Comparison of ENCODE assay signal across 8 cellular contexts in the genomic region with DNA sequence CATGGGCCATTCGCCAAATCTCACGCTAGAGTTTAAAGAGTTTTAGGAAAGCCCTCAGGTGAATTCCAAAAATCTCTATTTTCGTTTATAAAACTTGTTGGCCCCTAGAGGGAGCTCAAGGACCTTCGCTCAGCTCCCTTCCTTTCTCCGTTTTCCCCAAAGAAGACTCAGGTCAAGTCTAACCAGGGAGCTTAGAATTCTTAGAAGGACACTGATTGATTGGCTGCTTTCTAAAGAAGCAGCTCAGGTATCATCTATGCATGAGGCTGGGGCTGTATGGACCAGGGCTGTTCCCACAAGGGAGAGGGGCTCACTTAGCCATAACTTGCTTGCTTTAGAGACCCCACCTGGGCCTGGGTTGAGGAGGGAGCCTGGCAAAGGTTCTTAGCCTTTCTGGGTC. TPM values are rescaled to one million over a fixed set of nuclear protein-coding genes. Genes with fewer than 3 reads are reported as not detected.
DNase-seq lines count a peak whose midpoint lies in the region; ATAC-seq, FAIRE-seq and TF ChIP-seq lines count a peak whose summit lies in the region.

No MANE protein-coding gene starts in this region.

- H3K4ac ChIP-seq in H1 (replicated peaks; ENCODE audit: insufficient read length, low read depth, low read length) = no peak overlapping the region

- CTCF ChIA-PET in PC-9 (lab: Charles Lee) (interaction anchor here (0.6 to 1.1 kb wide), 8 partner anchors 32 to 626 kb away, joined by 3 to 10 read pairs (median 4); no protein-coding TSS in a partner anchor), H1 (lab: Charles Lee; ENCODE audit: partially characterized antibody) (interaction anchor here (0.8 to 9.3 kb wide), 41 partner anchors 8 to 362 kb away, joined by 3 to 142 read pairs (median 4); partner anchors contain the start of gene DZIP1)

- H2AK5ac ChIP-seq in H1 (ENCODE audit: low read depth, low read length) = no peak overlapping the region

- no peak overlapping the region for H3K9ac ChIP-seq in H1 (replicated peaks in 1 of 4; ENCODE audit: extremely low read depth in 1 of 4, low read depth in 3 of 4, low read length in 3 of 4)

- no peaks in the 10 kb centered on the region for H4K20me1 ChIP-seq in PC-9 (ENCODE audit: insufficient read depth)
- no peaks in the 10 kb centered on the region for H4K20me1 ChIP-seq in H1 (replicated peaks in 1 of 2; ENCODE audit: control insufficient read depth in 1 of 2, insufficient read depth in 2 of 2, low read length in 2 of 2)

- POLR2A ChIA-PET in PC-9 (lab: Charles Lee; ENCODE audit: unreplicated experiment) = no interaction called here
- POLR2A ChIA-PET in H1 (lab: Charles Lee; ENCODE audit: partially characterized antibody) = interaction anchor here (0.6 to 1.3 kb wide), 4 partner anchors 9 to 53 kb away, joined by 3 to 4 read pairs (median 4); partner anchors contain the start of genes DNAJC3 and DZIP1

- no peaks in the 10 kb centered on the region for H3F3A ChIP-seq in PC-9 (ENCODE audit: insufficient read depth, low read depth)

- no peaks in the 10 kb centered on the region for H3K79me1 ChIP-seq in H1 (ENCODE audit: low read depth, low read length)

- TF ChIP-seq POLR2A in H1 (IDR thresholded peaks at IDR 0.05; ENCODE audit: control extremely low read depth in 1 of 2, low read depth in 2 of 2, low read length in 2 of 2) = no peak

- TF ChIP-seq CTCF in AG10803 (conservative IDR thresholded peaks at IDR 0.05; ENCODE audit: low read length) = peak; percentile 83
- peak; percentile 62 for TF ChIP-seq CTCF in GM10266 (IDR thresholded peaks at IDR 0.05; ENCODE audit: control insufficient read depth, insufficient read depth, low read depth, missing control alignments)
- peak; percentile 87 for TF ChIP-seq CTCF in PC-9 (conservative IDR thresholded peaks at IDR 0.05)
- TF ChIP-seq CTCF in H1 (IDR thresholded peaks at IDR 0.05; ENCODE audit: control extremely low read depth in 1 of 3, insufficient read depth in 1 of 3, low read depth in 1 of 3, low read length in 3 of 3) = peak in 2 of 3 experiments; percentile 58 to 80; a peak in 3 of 4 replicates
- peak; percentile 29 for TF ChIP-seq CTCF in mucosa of descending colon (IDR thresholded peaks at IDR 0.05)

- H2BK15ac ChIP-seq in H1 (ENCODE audit: low read length) = no peak overlapping the region

- no peaks in the 10 kb centered on the region for H3K27me3 ChIP-seq in PC-9 (ENCODE audit: insufficient read depth, low read depth)
- H3K27me3 ChIP-seq in H1 (replicated peaks in 1 of 4; ENCODE audit: control insufficient read depth in 3 of 4, extremely low read depth in 1 of 4, insufficient read depth in 3 of 4, low read length in 3 of 4) = no peaks in the 10 kb centered on the region
- no peaks in the 10 kb centered on the region for H3K27me3 ChIP-seq in MG63

- no peak overlapping the region for H3K23ac ChIP-seq in H1 (ENCODE audit: insufficient read length)

- H3K36me3 ChIP-seq in PC-9 (ENCODE audit: low read depth) (no peaks in the 10 kb centered on the region), H1 (ENCODE audit: control insufficient read depth in 2 of 4, insufficient read depth in 4 of 4, low read length in 3 of 4) (peaks cover 4 to 48% (median 28%) of the 10 kb centered on the region in 4 experiments; a peak in 7 of 8 replicates), mucosa of descending colon (ENCODE audit: low read depth) (no peaks in the 10 kb centered on the region), MG63 (peaks cover 88% of the 10 kb centered on the region)

- no peak overlapping the region for H4K8ac ChIP-seq in H1 (ENCODE audit: extremely low read depth, insufficient read depth, low read length)

- H3K18ac ChIP-seq in H1 (ENCODE audit: extremely low read depth, low read length) = no peak overlapping the region

- H3K23me2 ChIP-seq in H1 (ENCODE audit: low read depth, low read length) = no peaks in the 10 kb centered on the region

- DNase-seq in AG10803 (ENCODE audit: low read depth) = peak; percentile 67
- DNase-seq in GM10266 (ENCODE audit: extremely low spot score) = peak; percentile 57
- DNase-seq in PC-9 = peak; percentile 15 to 57
- DNase-seq in H1 (ENCODE audit: low read depth in 1 of 2, low spot score in 2 of 2) = peak in 1 of 2 experiments; percentile 48
- peak in 1 of 3 donors; percentile 32 for DNase-seq in mucosa of descending colon
- no peak for DNase-seq in NCI-H1048 (lab: John Stamatoyannopoulos, UW)
- DNase-seq in MG63 = no peak

- H4K5ac ChIP-seq in H1 (ENCODE audit: insufficient read length, low read depth, low read length) = no peak overlapping the region

- H3K9me2 ChIP-seq in PC-9 (ENCODE audit: insufficient read depth) = no peaks in the 10 kb centered on the region

- no peaks in the 10 kb centered on the region for H3K4me1 ChIP-seq in PC-9 (replicated peaks; ENCODE audit: insufficient read depth)
- no peaks in the 10 kb centered on the region; a peak in 1 of 7 replicates for H3K4me1 ChIP-seq in H1 (replicated peaks in 1 of 4; ENCODE audit: control insufficient read depth in 3 of 4, insufficient read depth in 4 of 4, low read length in 3 of 4)
- peaks cover 7% of the 10 kb centered on the region for H3K4me1 ChIP-seq in mucosa of descending colon (ENCODE audit: low read depth)

- no peak overlapping the region for H2BK12ac ChIP-seq in H1 (ENCODE audit: low read depth, low read length)

- no peak overlapping the region for H4K91ac ChIP-seq in H1 (replicated peaks; ENCODE audit: insufficient read length, low read length)

- H3K4me2 ChIP-seq in PC-9 (no peak overlapping the region), H1 (ENCODE audit: insufficient read depth in 1 of 2, low read depth in 2 of 2, low read length in 2 of 2) (no peak overlapping the region)

- H3K4me3 ChIP-seq in AG10803 (ENCODE audit: low read length) (no peak overlapping the region), PC-9 (no peak overlapping the region), H1 (ENCODE audit: extremely low read depth in 1 of 4, insufficient read depth in 2 of 4, low read depth in 3 of 4, low read length in 4 of 4) (no peak overlapping the region), mucosa of descending colon (no peak overlapping the region), MG63 (no peak overlapping the region)

- 26% methylated on average over 5 of the region's 5 CpGs; no CpG with 5 or more reads in 1 of the 2 experiments for WGBS in H1 (ENCODE audit: extremely low coverage in 1 of 2, insufficient coverage in 1 of 2, insufficient read length in 1 of 2, insufficient replicate concordance in 2 of 2, low coverage in 1 of 2, low lambda C conversion rate in 2 of 2, missing lambda C conversion rate in 1 of 2), 2 experiments

- no TSS peak for BruUV-seq in PC-9 (replicated peaks; lab: Mats Ljungman, UMichigan)

- H3K27ac ChIP-seq in PC-9 = no peak overlapping the region
- no peak overlapping the region for H3K27ac ChIP-seq in H1 (ENCODE audit: low read depth, low read length)

- ATAC-seq in HG03066 (IDR thresholded peaks at IDR 0.05; ENCODE audit: low read depth, unreplicated experiment) = peak; percentile 61
- ATAC-seq in mucosa of descending colon = peak; percentile 73

- H3K79me2 ChIP-seq in PC-9 (ENCODE audit: low read depth) = no peaks in the 10 kb centered on the region
- no peaks in the 10 kb centered on the region for H3K79me2 ChIP-seq in H1 (ENCODE audit: control insufficient read depth in 1 of 2, insufficient read depth in 2 of 2, low read length in 2 of 2)

- no peak for TF ChIP-seq EP300 in H1 (IDR thresholded peaks at IDR 0.05; ENCODE audit: borderline replicate concordance in 1 of 2, low read depth in 2 of 2, low read length in 2 of 2)

- intact Hi-C loops in PC-9 (cut with micrococcal nuclease; ENCODE audit: unreplicated experiment) = loop anchor here (1.0 to 5.0 kb wide), 3 partner anchors 38 to 210 kb away; no protein-coding TSS in a partner anchor
- intact Hi-C loops in mucosa of descending colon (cut with DNase I, micrococcal nuclease) = loop anchor here (10.0 kb wide), 1 partner anchor 211 kb away; no protein-coding TSS in a partner anchor

- H2BK20ac ChIP-seq in H1 (ENCODE audit: low read length) = no peak overlapping the region

- no peak overlapping the region for H3K56ac ChIP-seq in H1 (replicated peaks; ENCODE audit: insufficient read length, low read depth, low read length)

- H2BK5ac ChIP-seq in H1 (ENCODE audit: low read depth, low read length) = no peak overlapping the region

- H2AFZ ChIP-seq in PC-9 = no peak overlapping the region
- no peak overlapping the region for H2AFZ ChIP-seq in H1 (ENCODE audit: low read length)

- no peak overlapping the region for H3K14ac ChIP-seq in H1 (ENCODE audit: insufficient read length)

- H3K9me3 ChIP-seq in PC-9 (ENCODE audit: insufficient read depth, low read depth) = no peaks in the 10 kb centered on the region
- no peaks in the 10 kb centered on the region for H3K9me3 ChIP-seq in H1 (ENCODE audit: insufficient read depth in 2 of 2, low read depth in 1 of 2, low read length in 1 of 2)
- H3K9me3 ChIP-seq in mucosa of descending colon = no peaks in the 10 kb centered on the region
- H3K9me3 ChIP-seq in MG63 = peaks cover 5% of the 10 kb centered on the region

- no peak overlapping the region for H2BK120ac ChIP-seq in H1 (replicated peaks; ENCODE audit: low read depth, low read length)

- peak; percentile 90 to 93 for TF ChIP-seq RAD21 in H1 (IDR thresholded peaks at IDR 0.05 in 1 of 2, conservative IDR thresholded peaks at IDR 0.05 in 1 of 2; ENCODE audit: low read depth in 2 of 2, low read length in 2 of 2)

- peak; percentile 89 for FAIRE-seq in H1 (lab: Jason Lieb, UNC)

RNA-seq across cellular contexts. Expression of gene DZIP1, which starts 20.5 kb away (rescaled TPM):
- total RNA-seq in PC-9 (2021) (not detected in 2 replicates), mucosa of descending colon (10 to 100 TPM in 1 of 3 donors, 1 to 10 TPM in 2; 1.3 to 23.6 (median 3.6) TPM)
- 24.6 and 28.0 TPM in 2 replicates for total RNA-seq in H1 (2021; fragmentation: NEBNext Ultra II Directional; extraction: Animal tissue kit (Norgen Biotek cat#: 25700))
- 7.6 and 11.7 TPM in 2 replicates for polyA plus RNA-seq in H1 (2011; rRNA removed)
- polyA plus RNA-seq in H1 (2011; cell fraction: cytosol; rRNA removed) = 7.8 TPM
- polyA plus RNA-seq in H1 (2011; cell fraction: nucleus; rRNA removed) = 50.3 TPM
- 14.8 to 26.0 TPM (median 17.9 TPM) in 4 replicates for polyA plus RNA-seq in H1 (2012, experiment 1 of 2)
- polyA plus RNA-seq in H1 (2012, experiment 2 of 2) = 2.0 TPM
- 50.1 TPM for polyA plus RNA-seq in H1 (2013, experiment 1 of 2)
- 45.0 TPM for polyA plus RNA-seq in H1 (2013, experiment 2 of 2)
- polyA minus RNA-seq in H1 (2011; rRNA and poly(A)+ RNA removed) = 9.5 and 9.6 TPM in 2 replicates
- 10.9 TPM for polyA minus RNA-seq in H1 (2011; cell fraction: cytosol; rRNA and poly(A)+ RNA removed)
- polyA minus RNA-seq in H1 (2011; cell fraction: nucleus; rRNA and poly(A)+ RNA removed) = 50.0 TPM
- total RNA-seq in MG63 (2014; rRNA removed; shearing (Covaris generic); ENCODE audit: low replicate concordance) = 10.9 and 39.1 TPM in 2 replicates

RNA-seq across cellular contexts. Expression of gene DNAJC3, which starts 52.9 kb away (rescaled TPM):
- total RNA-seq in PC-9 (2021) (8.1 and 10.5 TPM in 2 replicates), mucosa of descending colon (10 to 100 TPM; 48.6 to 60.5 (median 55.2) TPM)
- 23.6 and 24.1 TPM in 2 replicates for total RNA-seq in H1 (2021; fragmentation: NEBNext Ultra II Directional; extraction: Animal tissue kit (Norgen Biotek cat#: 25700))
- 2.6 and 4.3 TPM in 2 replicates for polyA plus RNA-seq in H1 (2011; rRNA removed)
- polyA plus RNA-seq in H1 (2011; cell fraction: cytosol; rRNA removed) = 5.0 TPM
- polyA plus RNA-seq in H1 (2011; cell fraction: nucleus; rRNA removed) = 2.2 TPM
- 6.9 to 13.5 TPM (median 8.7 TPM) in 4 replicates for polyA plus RNA-seq in H1 (2012, experiment 1 of 2)
- 0.76 TPM for polyA plus RNA-seq in H1 (2012, experiment 2 of 2)
- 24.3 TPM for polyA plus RNA-seq in H1 (2013, experiment 1 of 2)
- 30.2 TPM for polyA plus RNA-seq in H1 (2013, experiment 2 of 2)
- 13.4 and 15.7 TPM in 2 replicates for polyA minus RNA-seq in H1 (2011; rRNA and poly(A)+ RNA removed)
- polyA minus RNA-seq in H1 (2011; cell fraction: cytosol; rRNA and poly(A)+ RNA removed) = 8.1 TPM
- polyA minus RNA-seq in H1 (2011; cell fraction: nucleus; rRNA and poly(A)+ RNA removed) = 9.0 TPM
- 22.5 and 40.5 TPM in 2 replicates for total RNA-seq in MG63 (2014; rRNA removed; shearing (Covaris generic); ENCODE audit: low replicate concordance)

Comparison
In these comparisons a context has a peak if more than half of its experiments do, and no peak if none do; other contexts are left out.
1. DNase-seq: peak in AG10803 (single experiment), GM10266 (single experiment) and PC-9 (2 of 2); none in NCI-H1048 (single experiment) and MG63 (single experiment).
2. CTCF ChIP-seq: peak in every context shown above with its lines; median percentile 87 in PC-9; 83 in AG10803; 69 in H1; 62 in GM10266; 29 in mucosa of descending colon.